22 cellular contexts compared by ENCODE assay signal in the genomic region with DNA sequence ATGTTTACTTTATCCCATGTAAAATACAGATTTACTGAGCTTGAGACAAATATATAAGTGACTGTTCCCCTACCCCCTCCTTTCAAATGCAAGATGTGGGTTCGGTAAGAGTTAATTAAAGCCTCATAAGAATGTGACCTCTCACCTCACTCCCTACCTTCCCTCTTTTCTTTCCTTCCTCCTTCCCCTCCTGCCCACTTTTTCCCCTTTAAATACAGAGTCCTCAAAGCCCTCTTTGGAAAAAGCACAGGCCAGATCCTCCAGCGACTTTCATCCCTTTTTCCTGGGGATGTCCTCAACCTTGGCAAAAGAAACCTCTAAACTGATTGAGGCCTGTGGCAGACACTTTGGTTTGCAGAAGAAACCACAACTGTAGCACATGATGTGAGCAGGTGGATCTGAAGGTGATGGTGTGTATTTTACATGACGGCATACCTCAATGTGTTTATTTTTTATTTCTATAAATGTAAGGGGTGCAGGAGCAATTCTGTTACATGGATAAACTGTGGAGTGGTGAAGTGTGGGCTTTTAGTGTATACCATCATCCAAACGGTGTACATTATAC.
DNase-seq lines count a peak whose midpoint lies in the region; ATAC-seq, FAIRE-seq and TF ChIP-seq lines count a peak whose summit lies in the region.
"Had no signal": no experiment of that assay in that cellular context is flagged by ENCODE, and none has a peak within 500 bp of the region (broad histone marks: within the 10 kb centered on the region; RNA-seq: fewer than 3 reads in every experiment).

No MANE protein-coding gene starts in this region.

- no peak for TF ChIP-seq CTCF in gastroesophageal sphincter (IDR thresholded peaks at IDR 0.05)
- TF ChIP-seq CTCF in sigmoid colon (IDR thresholded peaks at IDR 0.05): no peak
- TF ChIP-seq CTCF in kidney (IDR thresholded peaks at IDR 0.05; ENCODE audit: borderline replicate concordance, extremely low read depth, insufficient read depth): no peak

- H3K36me3 ChIP-seq in CD8-positive, alpha-beta memory T cell (ENCODE audit: insufficient read depth, low read length): no peaks in the 10 kb centered on the region
- H3K36me3 ChIP-seq in gastroesophageal sphincter (no peaks in the 10 kb centered on the region), sigmoid colon (no peaks in the 10 kb centered on the region), kidney (ENCODE audit: control insufficient read depth in 1 of 2, insufficient read depth in 2 of 2, low read length in 2 of 2) (no peaks in the 10 kb centered on the region)
- H3K36me3 ChIP-seq in effector memory CD4-positive, alpha-beta T cell (ENCODE audit: control insufficient read depth, insufficient read depth, low read length): no peaks in the 10 kb centered on the region
- H3K36me3 ChIP-seq: right atrium auricular region, spleen, thyroid gland had no signal

- peaks cover 50 to 86% (median 65%) of the 10 kb centered on the region in 3 donors for H3K4me1 Mint-ChIP-seq in CD8-positive, alpha-beta memory T cell
- peaks cover 69 to 86% (median 78%) of the 10 kb centered on the region in 3 donors for H3K4me1 Mint-ChIP-seq in T-cell

- TF ChIP-seq EP300 in gastroesophageal sphincter (IDR thresholded peaks at IDR 0.05) (no peak), sigmoid colon (IDR thresholded peaks at IDR 0.05) (no peak)

- H3K9ac ChIP-seq in kidney (ENCODE audit: low read length in 2 of 2): no peak overlapping the region
- H3K9ac ChIP-seq: parathyroid adenoma had no signal

- H3K36me3 Mint-ChIP-seq in CD8-positive, alpha-beta memory T cell: peaks cover 0 to 26% (median 8%) of the 10 kb centered on the region in 3 donors
- H3K36me3 Mint-ChIP-seq in T-cell: peaks cover 17% of the 10 kb centered on the region

- no peak overlapping the region for H3K27ac ChIP-seq in CD8-positive, alpha-beta memory T cell (ENCODE audit: low read depth, low read length)
- peak overlapping the region in 3 of 4 donors; percentile 6 to 92 (median 44) for H3K27ac ChIP-seq in gastroesophageal sphincter
- H3K27ac ChIP-seq in sigmoid colon: peak overlapping the region; percentile 36 to 97 (median 62)
- no peak overlapping the region for H3K27ac ChIP-seq in effector memory CD4-positive, alpha-beta T cell (ENCODE audit: insufficient read depth, low read length, poor library complexity, severe bottlenecking)
- H3K27ac ChIP-seq in kidney (ENCODE audit: low read depth in 2 of 2, low read length in 2 of 2): no peak overlapping the region
- H3K27ac ChIP-seq: parathyroid adenoma, right atrium auricular region, spleen, thyroid gland had no signal

- DNase-seq in CD8-positive, alpha-beta memory T cell: peak in 2 of 5 donors; percentile 16 to 21
- peak in 1 of 34 experiments; percentile 12 for DNase-seq in T-cell
- DNase-seq in sigmoid colon: no peak
- DNase-seq in effector memory CD4-positive, alpha-beta T cell: no peak
- DNase-seq in kidney: no peak
- no peak for DNase-seq in left cardiac atrium
- DNase-seq: activated naive CD4-positive, alpha-beta T cell; amygdala; cortex of kidney; KG1; NCI-H1436; NCI-H446; nephron progenitor cell; spleen; stimulated activated CD4-positive, alpha-beta T cell treated with anti-CD3 and anti-CD28 coated beads, Interleukin-4, amount 100 ng/mL, for 4 hours; thyroid gland had no signal

- no peak for TF ChIP-seq POLR2A in gastroesophageal sphincter (IDR thresholded peaks at IDR 0.05)
- no peak for TF ChIP-seq POLR2A in sigmoid colon (IDR thresholded peaks at IDR 0.05)

- peaks cover 30% of the 10 kb centered on the region for H3K4me1 ChIP-seq in CD8-positive, alpha-beta memory T cell (ENCODE audit: insufficient read depth, low read length)
- peaks cover 11 to 51% (median 20%) of the 10 kb centered on the region in 3 donors for H3K4me1 ChIP-seq in gastroesophageal sphincter
- peaks cover 0 to 79% (median 59%) of the 10 kb centered on the region in 4 donors for H3K4me1 ChIP-seq in sigmoid colon
- peaks cover 20% of the 10 kb centered on the region for H3K4me1 ChIP-seq in effector memory CD4-positive, alpha-beta T cell (ENCODE audit: control insufficient read depth, insufficient read depth, low read length, poor library complexity, severe bottlenecking)
- peaks cover 4 to 7% of the 10 kb centered on the region in 2 donors for H3K4me1 ChIP-seq in kidney (ENCODE audit: control insufficient read depth in 1 of 2, insufficient read depth in 1 of 2, low read depth in 1 of 2, low read length in 2 of 2)

- no peaks in the 10 kb centered on the region for H3K27me3 Mint-ChIP-seq in CD8-positive, alpha-beta memory T cell
- H3K27me3 Mint-ChIP-seq in T-cell: no peaks in the 10 kb centered on the region
- H3K27me3 Mint-ChIP-seq: stimulated activated naive CD8-positive, alpha-beta T cell treated with anti-CD3 and anti-CD28 coated beads, Interleukin-15, Interleukin-2, amounts not matched to agents 100 ng/mL and 50 ng/mL, for 24 hours had no signal

- peak in 1 of 4 experiments; percentile 42 for ATAC-seq in T-cell (replicated peaks in 1 of 4)
- ATAC-seq in gastroesophageal sphincter: no peak
- ATAC-seq in left cardiac atrium: no peak

- H3K27me3 ChIP-seq in CD8-positive, alpha-beta memory T cell (ENCODE audit: insufficient read depth, low read length, poor library complexity, severe bottlenecking): no peaks in the 10 kb centered on the region
- H3K27me3 ChIP-seq in gastroesophageal sphincter (no peaks in the 10 kb centered on the region), sigmoid colon (no peaks in the 10 kb centered on the region)
- H3K27me3 ChIP-seq in effector memory CD4-positive, alpha-beta T cell (replicated peaks; ENCODE audit: control insufficient read depth, insufficient read depth, low read length, poor library complexity, severe bottlenecking): no peaks in the 10 kb centered on the region
- H3K27me3 ChIP-seq: right atrium auricular region, spleen, thyroid gland had no signal

- H3K4me3 Mint-ChIP-seq in CD8-positive, alpha-beta memory T cell: peak overlapping the region in 4 of 7 donors; percentile 8 to 71 (median 56)
- H3K4me3 Mint-ChIP-seq in T-cell: no peak overlapping the region
- H3K4me3 Mint-ChIP-seq: nephron progenitor cell; stimulated activated naive CD8-positive, alpha-beta T cell treated with anti-CD3 and anti-CD28 coated beads, Interleukin-15, Interleukin-2, amounts not matched to agents 100 ng/mL and 50 ng/mL, for 24 hours had no signal

- intact Hi-C loops in sigmoid colon (cut with DNase I): no loop called here
- intact Hi-C loops in kidney (cut with DNase I): no loop called here
- intact Hi-C loops in left cardiac atrium (cut with DNase I): no loop called here

- peaks cover 3 to 16% (median 4%) of the 10 kb centered on the region in 5 donors for H3K9me3 Mint-ChIP-seq in CD8-positive, alpha-beta memory T cell
- H3K9me3 Mint-ChIP-seq in T-cell: peaks cover 0 to 3% (median 2%) of the 10 kb centered on the region in 3 donors
- H3K9me3 Mint-ChIP-seq: nephron progenitor cell had no signal

- H3K27ac Mint-ChIP-seq in CD8-positive, alpha-beta memory T cell: peak overlapping the region; percentile 52 to 78 (median 66)
- peak overlapping the region; percentile 33 to 73 for H3K27ac Mint-ChIP-seq in T-cell
- H3K27ac Mint-ChIP-seq: stimulated activated naive CD8-positive, alpha-beta T cell treated with anti-CD3 and anti-CD28 coated beads, Interleukin-15, Interleukin-2, amounts not matched to agents 100 ng/mL and 50 ng/mL, for 24 hours had no signal

- H3K4me3 ChIP-seq in CD8-positive, alpha-beta memory T cell (ENCODE audit: low read length): no peak overlapping the region
- H3K4me3 ChIP-seq in gastroesophageal sphincter: no peak overlapping the region
- no peak overlapping the region for H3K4me3 ChIP-seq in sigmoid colon
- H3K4me3 ChIP-seq in effector memory CD4-positive, alpha-beta T cell (ENCODE audit: insufficient read depth, low read depth, low read length, poor library complexity, severe bottlenecking): no peak overlapping the region
- no peak overlapping the region for H3K4me3 ChIP-seq in kidney (ENCODE audit: low read length in 2 of 2)
- H3K4me3 ChIP-seq: right atrium auricular region, spleen, thyroid gland had no signal

- no peak for FAIRE-seq in kidney (lab: Jason Lieb, UNC)
- FAIRE-seq: bronchial epithelial cell, G401.6 had no signal

- H3K9me3 ChIP-seq in CD8-positive, alpha-beta memory T cell (ENCODE audit: low read length): no peaks in the 10 kb centered on the region
- H3K9me3 ChIP-seq in gastroesophageal sphincter: no peaks in the 10 kb centered on the region
- no peaks in the 10 kb centered on the region for H3K9me3 ChIP-seq in sigmoid colon
- H3K9me3 ChIP-seq in effector memory CD4-positive, alpha-beta T cell (ENCODE audit: control insufficient read depth, low read length): no peaks in the 10 kb centered on the region
- no peaks in the 10 kb centered on the region for H3K9me3 ChIP-seq in kidney (ENCODE audit: control insufficient read depth in 1 of 2, low read length in 2 of 2)
- H3K9me3 ChIP-seq: right atrium auricular region, spleen, thyroid gland had no signal

- POLR2A ChIA-PET in CD8-positive, alpha-beta memory T cell (lab: Charles Lee): no interaction called here
- POLR2A ChIA-PET in T-cell (lab: Charles Lee): no interaction called here

- 74 to 79% methylated on average over 3 to 4 of the region's 4 CpGs for WGBS in gastroesophageal sphincter (ENCODE audit: low coverage in 1 of 2), 2 donors
- WGBS in sigmoid colon, 2 donors: 76 to 86% methylated on average over 4 of the region's 4 CpGs

- CTCF ChIA-PET in CD8-positive, alpha-beta memory T cell (lab: Charles Lee): interaction anchor here (1.0 kb wide), 1 partner anchor 23 kb away, joined by 3 read pairs; no protein-coding TSS in a partner anchor
- CTCF ChIA-PET in T-cell (lab: Charles Lee): interaction anchor here in 1 of 2 donors (0.5 kb wide), 1 partner anchor 138 kb away, joined by 6 read pairs; no protein-coding TSS in a partner anchor

Comparison
In these comparisons a context has a peak if more than half of its experiments do, and no peak if none do; other contexts are left out.
1. H3K27ac ChIP-seq: peak in gastroesophageal sphincter (3 of 4) and sigmoid colon (4 of 4); none in CD8-positive, alpha-beta memory T cell (single experiment), effector memory CD4-positive, alpha-beta T cell (single experiment) and kidney (0 of 2).
2. H3K4me3 Mint-ChIP-seq: peak in CD8-positive, alpha-beta memory T cell (4 of 7); none in T-cell (0 of 3).